37 cellular contexts compared by ENCODE assay signal in genomic region chr7:133790911-133791310, GRCh38.
"Had no signal": no experiment of that assay in that cellular context is flagged by ENCODE, and none has a peak within 500 bp of the region (broad histone marks: within the 10 kb centered on the region; RNA-seq: fewer than 3 reads in every experiment).

No MANE protein-coding gene starts in this region.

- H3K9me3 ChIP-seq: adrenal gland, ascending aorta, body of pancreas, breast epithelium had no signal

- H3K4me1 Mint-ChIP-seq: activated naive CD4-positive, alpha-beta T cell treated with anti-CD3 and anti-CD28 coated beads, Interleukin-2, amount 10 ng/mL, durations not matched to agents 7 days and 5 days; activated naive CD4-positive, alpha-beta T cell treated with anti-CD3 and anti-CD28 coated beads, Interleukin-2, amount 50 U/mL, for 24 hours; activated naive CD8-positive, alpha-beta T cell treated with anti-CD3 and anti-CD28 coated beads for 36 hours; activated naive CD8-positive, alpha-beta T cell treated with anti-CD3 and anti-CD28 coated beads, Interleukin-2, amount 10 ng/mL, durations not matched to agents 7 days and 5 days; activated naive CD8-positive, alpha-beta T cell treated with anti-CD3 and anti-CD28 coated beads, Interleukin-2, amount 50 U/mL, for 24 hours; activated T-helper 17 cell treated with anti-CD3 and anti-CD28 coated beads, Interleukin-2, amount 50 U/mL, for 72 hours; central memory CD8-positive, alpha-beta T cell had no signal

- H3K27me3 ChIP-seq: adrenal gland, ascending aorta, body of pancreas, brain microvascular endothelial cell, breast epithelium, cardiac muscle cell had no signal

- H3K4me3 ChIP-seq: adrenal gland, ascending aorta, body of pancreas, breast epithelium, cardiac muscle cell had no signal

- ATAC-seq: activated naive CD4-positive, alpha-beta T cell treated with anti-CD3 and anti-CD28 coated beads, Interleukin-2, amount 50 U/mL, for 72 hours; activated naive CD8-positive, alpha-beta T cell treated with anti-CD3 and anti-CD28 coated beads, Interleukin-2, amount 50 U/mL, for 24 hours; activated T-cell treated with anti-CD3 and anti-CD28 coated beads, Interleukin-2, amount 50 U/mL, for 4 hours; activated T-cell treated with anti-CD3 and anti-CD28 coated beads, Interleukin-2, amount 50 U/mL, for 72 hours; activated T-helper 17 cell treated with anti-CD3 and anti-CD28 coated beads, Interleukin-2, amount 50 U/mL, for 72 hours; body of pancreas had no signal

- H3K27ac Mint-ChIP-seq: activated naive CD4-positive, alpha-beta T cell treated with anti-CD3 and anti-CD28 coated beads for 36 hours; activated naive CD4-positive, alpha-beta T cell treated with anti-CD3 and anti-CD28 coated beads, Interleukin-2, amount 10 ng/mL, durations not matched to agents 7 days and 5 days; activated naive CD4-positive, alpha-beta T cell treated with anti-CD3 and anti-CD28 coated beads, Interleukin-2, amount 50 U/mL, for 24 hours; activated naive CD4-positive, alpha-beta T cell treated with anti-CD3 and anti-CD28 coated beads, Interleukin-2, amount 50 U/mL, for 72 hours; activated naive CD8-positive, alpha-beta T cell; activated naive CD8-positive, alpha-beta T cell treated with anti-CD3 and anti-CD28 coated beads for 36 hours; activated naive CD8-positive, alpha-beta T cell treated with anti-CD3 and anti-CD28 coated beads, Interleukin-2, amount 10 ng/mL, durations not matched to agents 7 days and 5 days; activated naive CD8-positive, alpha-beta T cell treated with anti-CD3 and anti-CD28 coated beads, Interleukin-2, amount 50 U/mL, for 24 hours; activated T-cell treated with anti-CD3 and anti-CD28 coated beads, Interleukin-2, amount 50 U/mL, for 24 hours; activated T-cell treated with anti-CD3 and anti-CD28 coated beads, Interleukin-2, amount 50 U/mL, for 72 hours; activated T-helper 1 cell treated with anti-CD3 and anti-CD28 coated beads, Interleukin-12 subunit alpha, Interleukin-12 subunit beta, Interleukin-2, Interleukin-4 antibody, amounts not matched to agents 30 ng/mL and 10 ng/mL and 1 ng/mL, durations not matched to agents 14 hours and 24 hours and 36 hours; activated T-helper 17 cell treated with anti-CD3 and anti-CD28 coated beads, Interleukin-2, amount 50 U/mL, for 72 hours; activated T-helper 2 cell treated with anti-CD3 and anti-CD28 coated beads, Interferon-gamma antibody, Interleukin-2, Interleukin-4, amounts not matched to agents 10 μg/mL and 5 μg/mL and 100 μg/mL, durations not matched to agents 14 hours and 24 hours and 36 hours; brain had no signal

- H3K36me3 Mint-ChIP-seq: activated naive CD4-positive, alpha-beta T cell treated with anti-CD3 and anti-CD28 coated beads, Interleukin-2, amount 10 ng/mL, durations not matched to agents 7 days and 5 days had no signal

- H3K4me3 Mint-ChIP-seq: activated naive CD4-positive, alpha-beta T cell treated with anti-CD3 and anti-CD28 coated beads for 36 hours; activated naive CD4-positive, alpha-beta T cell treated with anti-CD3 and anti-CD28 coated beads, Interleukin-2, amount 10 ng/mL, durations not matched to agents 7 days and 5 days; activated naive CD4-positive, alpha-beta T cell treated with anti-CD3 and anti-CD28 coated beads, Interleukin-2, amount 50 U/mL, for 24 hours; activated naive CD8-positive, alpha-beta T cell; activated naive CD8-positive, alpha-beta T cell treated with anti-CD3 and anti-CD28 coated beads for 36 hours; activated naive CD8-positive, alpha-beta T cell treated with anti-CD3 and anti-CD28 coated beads, Interleukin-2, amount 10 ng/mL, durations not matched to agents 7 days and 5 days; activated naive CD8-positive, alpha-beta T cell treated with anti-CD3 and anti-CD28 coated beads, Interleukin-2, amount 50 U/mL, for 24 hours; activated T-cell treated with anti-CD3 and anti-CD28 coated beads, Interleukin-2, amount 50 U/mL, for 24 hours; activated T-cell treated with anti-CD3 and anti-CD28 coated beads, Interleukin-2, amount 50 U/mL, for 4 hours; activated T-cell treated with anti-CD3 and anti-CD28 coated beads, Interleukin-2, amount 50 U/mL, for 72 hours; activated T-helper 1 cell treated with anti-CD3 and anti-CD28 coated beads, Interleukin-12 subunit alpha, Interleukin-12 subunit beta, Interleukin-2, Interleukin-4 antibody, amounts not matched to agents 30 ng/mL and 10 ng/mL and 1 ng/mL, durations not matched to agents 14 hours and 24 hours and 36 hours; activated T-helper 17 cell treated with anti-CD3 and anti-CD28 coated beads, Interleukin-2, amount 50 U/mL, for 72 hours; brain; central memory CD8-positive, alpha-beta T cell had no signal

- H3K27ac ChIP-seq: adrenal gland, ascending aorta, body of pancreas, brain microvascular endothelial cell, breast epithelium, cardiac muscle cell had no signal

- H3K36me3 ChIP-seq: adrenal gland, ascending aorta, brain microvascular endothelial cell, breast epithelium, cardiac muscle cell had no signal

- H3K9me3 Mint-ChIP-seq: activated naive CD4-positive, alpha-beta T cell treated with anti-CD3 and anti-CD28 coated beads for 36 hours; activated naive CD4-positive, alpha-beta T cell treated with anti-CD3 and anti-CD28 coated beads, Interleukin-2, amount 10 ng/mL, durations not matched to agents 7 days and 5 days; activated naive CD4-positive, alpha-beta T cell treated with anti-CD3 and anti-CD28 coated beads, Interleukin-2, amount 50 U/mL, for 24 hours; activated naive CD4-positive, alpha-beta T cell treated with anti-CD3 and anti-CD28 coated beads, Interleukin-2, amount 50 U/mL, for 72 hours; activated naive CD8-positive, alpha-beta T cell treated with anti-CD3 and anti-CD28 coated beads for 36 hours; activated naive CD8-positive, alpha-beta T cell treated with anti-CD3 and anti-CD28 coated beads, Interleukin-2, amount 50 U/mL, for 24 hours; activated T-cell treated with anti-CD3 and anti-CD28 coated beads, Interleukin-2, amount 50 U/mL, for 24 hours; activated T-cell treated with anti-CD3 and anti-CD28 coated beads, Interleukin-2, amount 50 U/mL, for 4 hours; activated T-cell treated with anti-CD3 and anti-CD28 coated beads, Interleukin-2, amount 50 U/mL, for 72 hours; activated T-helper 1 cell treated with anti-CD3 and anti-CD28 coated beads, Interleukin-12 subunit alpha, Interleukin-12 subunit beta, Interleukin-2, Interleukin-4 antibody, amounts not matched to agents 30 ng/mL and 10 ng/mL and 1 ng/mL, durations not matched to agents 14 hours and 24 hours and 36 hours; activated T-helper 17 cell treated with anti-CD3 and anti-CD28 coated beads, Interleukin-2, amount 50 U/mL, for 72 hours; activated T-helper 2 cell treated with anti-CD3 and anti-CD28 coated beads, Interferon-gamma antibody, Interleukin-2, Interleukin-4, amounts not matched to agents 10 μg/mL and 5 μg/mL and 100 μg/mL, durations not matched to agents 14 hours and 24 hours and 36 hours; central memory CD8-positive, alpha-beta T cell had no signal

- H3K27me3 Mint-ChIP-seq: activated naive CD4-positive, alpha-beta T cell treated with anti-CD3 and anti-CD28 coated beads, Interleukin-2, amount 10 ng/mL, durations not matched to agents 7 days and 5 days; activated naive CD4-positive, alpha-beta T cell treated with anti-CD3 and anti-CD28 coated beads, Interleukin-2, amount 50 U/mL, for 24 hours; activated naive CD8-positive, alpha-beta T cell; activated naive CD8-positive, alpha-beta T cell treated with anti-CD3 and anti-CD28 coated beads for 36 hours; activated naive CD8-positive, alpha-beta T cell treated with anti-CD3 and anti-CD28 coated beads, Interleukin-2, amount 10 ng/mL, durations not matched to agents 7 days and 5 days; activated naive CD8-positive, alpha-beta T cell treated with anti-CD3 and anti-CD28 coated beads, Interleukin-2, amount 50 U/mL, for 24 hours; activated T-cell treated with anti-CD3 and anti-CD28 coated beads, Interleukin-2, amount 50 U/mL, for 24 hours; activated T-helper 17 cell treated with anti-CD3 and anti-CD28 coated beads, Interleukin-2, amount 50 U/mL, for 72 hours; brain; central memory CD8-positive, alpha-beta T cell had no signal

- H3K4me1 ChIP-seq: adrenal gland, ascending aorta, body of pancreas, breast epithelium had no signal

- DNase-seq: activated effector memory CD4-positive, alpha-beta T cell treated with anti-CD3 and anti-CD28 coated beads, Interleukin-2, amount 50 U/mL, for 16 hours; activated effector memory CD4-positive, alpha-beta T cell treated with Interleukin-2 at 50 U/mL for 16 hours; activated gamma-delta T cell; activated gamma-delta T cell treated with Interleukin-2 at 50 U/mL for 16 hours; activated naive CD4-positive, alpha-beta T cell; activated naive CD4-positive, alpha-beta T cell treated with anti-CD3 and anti-CD28 coated beads for 36 hours; activated naive CD4-positive, alpha-beta T cell treated with anti-CD3 and anti-CD28 coated beads, Interleukin-2, amount 10 ng/mL, durations not matched to agents 7 days and 5 days; activated naive CD4-positive, alpha-beta T cell treated with anti-CD3 and anti-CD28 coated beads, Interleukin-2, amount 50 U/mL, for 16 hours; activated naive CD4-positive, alpha-beta T cell treated with Interleukin-2 at 50 U/mL for 16 hours; activated naive CD8-positive, alpha-beta T cell treated with anti-CD3 and anti-CD28 coated beads for 36 hours; activated naive CD8-positive, alpha-beta T cell treated with anti-CD3 and anti-CD28 coated beads, Interleukin-2, amount 10 ng/mL, durations not matched to agents 7 days and 5 days; activated naive CD8-positive, alpha-beta T cell treated with anti-CD3 and anti-CD28 coated beads, Interleukin-2, amount 50 U/mL, for 24 hours; activated T-cell treated with anti-CD3 and anti-CD28 coated beads, Interleukin-2, amount 50 U/mL, for 24 hours; activated T-cell treated with anti-CD3 and anti-CD28 coated beads, Interleukin-2, amount 50 U/mL, for 4 hours; activated T-cell treated with anti-CD3 and anti-CD28 coated beads, Interleukin-2, amount 50 U/mL, for 48 hours; activated T-cell treated with anti-CD3 and anti-CD28 coated beads, Interleukin-2, amount 50 U/mL, for 72 hours; adrenal gland; amniotic stem cell; amygdala; anterior cingulate cortex; aorta; body of pancreas; brain microvascular endothelial cell; caudate nucleus; central memory CD4-positive, alpha-beta T cell; cerebellar nuclear complex had no signal
